ENCODE assay signal across 8 cellular contexts in genomic region chr17:78745407-78746088, GRCh38. TPM values are rescaled to one million over a fixed set of nuclear protein-coding genes. Genes with fewer than 3 reads are reported as not detected.
DNase-seq lines count a peak whose midpoint lies in the region; ATAC-seq lines count a peak whose summit lies in the region.

No MANE protein-coding gene starts in this region.

- no peak for ATAC-seq in activated naive CD8-positive, alpha-beta T cell treated with anti-CD3 and anti-CD28 coated beads, Interleukin-2, amount 10 ng/mL, durations not matched to agents 7 days and 5 days (ENCODE audit: low read depth)
- ATAC-seq in GM18861 (IDR thresholded peaks at IDR 0.05; ENCODE audit: unreplicated experiment) (no peak), GM18511 (IDR thresholded peaks at IDR 0.05; ENCODE audit: unreplicated experiment) (no peak)

- no peaks in the 10 kb centered on the region for H3K27me3 Mint-ChIP-seq in activated naive CD8-positive, alpha-beta T cell treated with anti-CD3 and anti-CD28 coated beads, Interleukin-2, amount 10 ng/mL, durations not matched to agents 7 days and 5 days

- POLR2A ChIA-PET in activated naive CD8-positive, alpha-beta T cell treated with anti-CD3 and anti-CD28 coated beads, Interleukin-2, amount 10 ng/mL, durations not matched to agents 7 days and 5 days (lab: Charles Lee), result interaction anchor here (1.5 to 4.6 kb wide), 2 partner anchors 9 to 35 kb away, joined by 8 to 41 read pairs; no protein-coding TSS in a partner anchor

- peak overlapping the region; percentile 41 for H3K27ac Mint-ChIP-seq in activated naive CD8-positive, alpha-beta T cell treated with anti-CD3 and anti-CD28 coated beads, Interleukin-2, amount 10 ng/mL, durations not matched to agents 7 days and 5 days

- DNase-seq in NCI-H82 (lab: John Stamatoyannopoulos, UW), result peak; percentile 36
- no peak for DNase-seq in NCI-H82 treated with DMSO at 0.1 percent for 48 hours (lab: John Stamatoyannopoulos, UW; ENCODE audit: unreplicated experiment)
- peak; percentile 47 for DNase-seq in NCI-H1694 treated with DMSO at 0.1 percent for 48 hours (lab: John Stamatoyannopoulos, UW)
- DNase-seq in activated naive CD8-positive, alpha-beta T cell treated with anti-CD3 and anti-CD28 coated beads, Interleukin-2, amount 10 ng/mL, durations not matched to agents 7 days and 5 days, result no peak
- DNase-seq in iris pigment epithelial cell (ENCODE audit: low read depth), result peak; percentile 47
- peak; percentile 27 for DNase-seq in stimulated activated naive CD4-positive, alpha-beta T cell treated with Interleukin-2 at 50 U/mL for 16 hours (lab: John Stamatoyannopoulos, UW)

- peak overlapping the region; percentile 30 for H3K4me3 Mint-ChIP-seq in activated naive CD8-positive, alpha-beta T cell treated with anti-CD3 and anti-CD28 coated beads, Interleukin-2, amount 10 ng/mL, durations not matched to agents 7 days and 5 days

- H3K36me3 Mint-ChIP-seq in activated naive CD8-positive, alpha-beta T cell treated with anti-CD3 and anti-CD28 coated beads, Interleukin-2, amount 10 ng/mL, durations not matched to agents 7 days and 5 days, result peaks cover 6% of the 10 kb centered on the region

- H3K4me1 Mint-ChIP-seq in activated naive CD8-positive, alpha-beta T cell treated with anti-CD3 and anti-CD28 coated beads, Interleukin-2, amount 10 ng/mL, durations not matched to agents 7 days and 5 days, result peaks cover 70% of the 10 kb centered on the region

- no peaks in the 10 kb centered on the region for H3K9me3 Mint-ChIP-seq in activated naive CD8-positive, alpha-beta T cell treated with anti-CD3 and anti-CD28 coated beads, Interleukin-2, amount 10 ng/mL, durations not matched to agents 7 days and 5 days

RNA-seq across cellular contexts. Expression of gene CYTH1, which starts 36.5 kb away (rescaled TPM):
- total RNA-seq in activated naive CD8-positive, alpha-beta T cell treated with anti-CD3 and anti-CD28 coated beads, Interleukin-2, amount 10 ng/mL, durations not matched to agents 7 days and 5 days, result 100 to 1,000 TPM; 180 to 200 TPM

Comparison
In these comparisons a context has a peak if more than half of its experiments do, and no peak if none do; other contexts are left out.
1. DNase-seq: peak in NCI-H82 (single experiment), NCI-H1694 treated with DMSO at 0.1 percent for 48 hours (single experiment), iris pigment epithelial cell (single experiment) and stimulated activated naive CD4-positive, alpha-beta T cell treated with Interleukin-2 at 50 U/mL for 16 hours (single experiment); none in NCI-H82 treated with DMSO at 0.1 percent for 48 hours (single experiment) and activated naive CD8-positive, alpha-beta T cell treated with anti-CD3 and anti-CD28 coated beads, Interleukin-2, amount 10 ng/mL, durations not matched to agents 7 days and 5 days (single experiment).